Comparison of ENCODE assay signal across 13 cellular contexts in the genomic region with DNA sequence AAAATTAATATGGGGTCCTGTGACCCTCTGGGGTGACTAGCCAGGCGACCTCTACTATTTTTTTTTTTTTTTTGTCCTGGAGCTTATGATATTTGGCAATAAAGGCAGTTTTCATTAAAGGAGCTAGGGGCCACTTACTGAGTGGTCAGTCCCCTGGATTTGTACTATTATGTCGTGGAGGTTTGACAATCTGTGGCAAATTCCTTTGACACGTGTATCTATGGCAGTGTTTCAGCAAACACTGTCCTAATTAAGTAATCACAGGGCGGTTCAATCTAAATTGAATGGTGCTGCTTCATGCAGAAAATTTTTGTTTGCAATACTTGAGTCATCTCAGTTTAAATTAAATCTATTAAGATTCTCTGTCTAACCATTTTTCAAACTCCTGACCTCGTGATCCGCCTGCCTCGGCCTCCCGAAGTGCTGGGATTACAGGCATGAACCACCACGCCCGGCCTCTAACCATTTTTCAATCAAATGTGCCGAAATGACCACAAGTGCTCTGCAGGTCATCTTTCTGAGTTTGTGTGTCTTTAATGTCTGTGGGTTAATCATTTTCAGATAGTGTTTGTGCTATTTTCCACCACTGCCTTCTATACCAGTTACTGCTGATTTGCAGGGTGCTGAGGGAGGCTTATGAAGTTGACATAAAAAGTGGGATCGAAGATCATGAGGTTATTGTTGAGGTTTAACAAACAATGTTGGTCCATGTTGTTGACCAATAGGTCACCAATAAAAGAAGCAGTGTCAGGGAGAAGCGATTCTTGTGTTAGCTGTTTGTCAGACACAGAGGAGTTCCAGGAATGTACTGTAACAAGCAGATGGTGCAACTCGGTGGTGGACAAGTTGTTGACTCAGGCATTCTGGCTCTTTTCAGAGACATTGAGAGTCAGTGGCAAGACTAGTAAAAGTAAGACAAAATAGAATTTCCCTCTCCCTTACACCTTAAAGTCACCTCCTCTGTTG. TPM values are rescaled to one million over a fixed set of nuclear protein-coding genes. Genes with fewer than 3 reads are reported as not detected.
DNase-seq lines count a peak whose midpoint lies in the region; ATAC-seq, FAIRE-seq and TF ChIP-seq lines count a peak whose summit lies in the region.
"Had no signal": no experiment of that assay in that cellular context is flagged by ENCODE, and none has a peak within 500 bp of the region (broad histone marks: within the 10 kb centered on the region; RNA-seq: fewer than 3 reads in every experiment).

No MANE protein-coding gene starts in this region.

- WGBS in mesenchymal stem cell: 77% methylated on average over 12 of the region's 14 CpGs

- H3K9me3 ChIP-seq in mesenchymal stem cell (ENCODE audit: control insufficient read depth, low read length) (no peaks in the 10 kb centered on the region), neural progenitor cell (ENCODE audit: low read depth) (no peaks in the 10 kb centered on the region)
- H3K9me3 ChIP-seq: esophagus muscularis mucosa had no signal

- H3K36me3 Mint-ChIP-seq in activated naive CD8-positive, alpha-beta T cell treated with anti-CD3 and anti-CD28 coated beads, Interleukin-2, amount 50 U/mL, for 24 hours (ENCODE audit: low read depth): no peaks in the 10 kb centered on the region
- no peaks in the 10 kb centered on the region for H3K36me3 Mint-ChIP-seq in neural progenitor cell

- no peaks in the 10 kb centered on the region for H3F3A ChIP-seq in neural progenitor cell (ENCODE audit: low read depth)

- H2BK120ac ChIP-seq in mesenchymal stem cell (ENCODE audit: low read depth, low read length): no peak overlapping the region

- peak; percentile 97 for DNase-seq in AG09309 (ENCODE audit: low read depth)
- peak; percentile 77 for DNase-seq in LHCN-M2 (ENCODE audit: low read depth)
- peak; percentile 90 for DNase-seq in mesenchymal stem cell
- no peak for DNase-seq in activated naive CD8-positive, alpha-beta T cell treated with anti-CD3 and anti-CD28 coated beads, Interleukin-2, amount 50 U/mL, for 24 hours
- no peak for DNase-seq in DMS79 treated with DMSO at 0.1 percent for 48 hours (lab: John Stamatoyannopoulos, UW)
- no peak for DNase-seq in neural progenitor cell (ENCODE audit: low spot score)
- DNase-seq in stimulated activated CD4-positive, alpha-beta T cell treated with anti-CD3 and anti-CD28 coated beads, Interleukin-2, amount 100 ng/mL, for 24 hours: no peak
- DNase-seq: aorta, NCI-H146, T-helper 9 cell had no signal

- no peak overlapping the region for H4K8ac ChIP-seq in mesenchymal stem cell (ENCODE audit: low read length)

- no peak overlapping the region for H2BK12ac ChIP-seq in mesenchymal stem cell (ENCODE audit: low read length in 2 of 2)

- H3K9ac ChIP-seq in mesenchymal stem cell (ENCODE audit: low read length): no peak overlapping the region
- no peak overlapping the region for H3K9ac ChIP-seq in neural progenitor cell

- H2AFZ ChIP-seq in mesenchymal stem cell (ENCODE audit: low read depth, low read length) (no peak overlapping the region), neural progenitor cell (replicated peaks) (no peak overlapping the region)

- no peak overlapping the region for H3K23ac ChIP-seq in mesenchymal stem cell (ENCODE audit: low read length in 2 of 2)

- no peaks in the 10 kb centered on the region for H3K79me1 ChIP-seq in mesenchymal stem cell (replicated peaks; ENCODE audit: low read length, poor library complexity, severe bottlenecking)

- peaks cover 5% of the 10 kb centered on the region for H3K4me1 ChIP-seq in mesenchymal stem cell (ENCODE audit: control insufficient read depth, insufficient read depth, low read depth, low read length)
- H3K4me1 ChIP-seq in neural progenitor cell: no peaks in the 10 kb centered on the region
- H3K4me1 ChIP-seq: esophagus muscularis mucosa had no signal

- H3K79me2 ChIP-seq in neural progenitor cell (ENCODE audit: low read depth): no peaks in the 10 kb centered on the region

- H4K91ac ChIP-seq in mesenchymal stem cell (ENCODE audit: low read length): no peak overlapping the region

- no peaks in the 10 kb centered on the region for H3K4me1 Mint-ChIP-seq in activated naive CD8-positive, alpha-beta T cell treated with anti-CD3 and anti-CD28 coated beads, Interleukin-2, amount 50 U/mL, for 24 hours
- H3K4me1 Mint-ChIP-seq in neural progenitor cell: no peaks in the 10 kb centered on the region

- no peaks in the 10 kb centered on the region for H3K9me3 Mint-ChIP-seq in activated naive CD8-positive, alpha-beta T cell treated with anti-CD3 and anti-CD28 coated beads, Interleukin-2, amount 50 U/mL, for 24 hours
- no peaks in the 10 kb centered on the region for H3K9me3 Mint-ChIP-seq in neural progenitor cell

- H3K36me3 ChIP-seq in mesenchymal stem cell (ENCODE audit: control insufficient read depth in 1 of 2, insufficient read depth in 2 of 2, low read depth in 1 of 2, low read length in 2 of 2) (no peaks in the 10 kb centered on the region), neural progenitor cell (no peaks in the 10 kb centered on the region)
- H3K36me3 ChIP-seq: esophagus muscularis mucosa had no signal

- TF ChIP-seq CTCF in AG09309 (IDR thresholded peaks at IDR 0.05; ENCODE audit: control insufficient read depth, insufficient read depth, low read depth, low read length, missing control alignments) (no peak), neural progenitor cell (IDR thresholded peaks at IDR 0.05) (no peak)

- H2AK5ac ChIP-seq in mesenchymal stem cell (ENCODE audit: low read length, severe bottlenecking): peak overlapping the region; percentile 88

- H3K4me3 ChIP-seq in AG09309 (ENCODE audit: control insufficient read depth, low read depth, low read length) (no peak overlapping the region), mesenchymal stem cell (ENCODE audit: insufficient read depth in 1 of 2, low read depth in 1 of 2, low read length in 2 of 2) (peak overlapping the region in 1 of 2 experiments; percentile 3), neural progenitor cell (no peak overlapping the region)
- H3K4me3 ChIP-seq: esophagus muscularis mucosa, GM12878 had no signal

- ATAC-seq in activated naive CD8-positive, alpha-beta T cell treated with anti-CD3 and anti-CD28 coated beads, Interleukin-2, amount 50 U/mL, for 24 hours: no peak
- ATAC-seq: GM12878 had no signal

- H2BK15ac ChIP-seq in mesenchymal stem cell (ENCODE audit: low read depth, poor library complexity, severe bottlenecking): no peak overlapping the region

- H3K14ac ChIP-seq in mesenchymal stem cell (ENCODE audit: low read length in 2 of 2): no peak overlapping the region

- FAIRE-seq in endometrium (lab: Jason Lieb, UNC): peak; percentile 35
- FAIRE-seq: GM12878 had no signal

- no peak overlapping the region for H3K4ac ChIP-seq in mesenchymal stem cell (ENCODE audit: low read depth in 1 of 2, low read length in 2 of 2)

- H3K27ac Mint-ChIP-seq in activated naive CD8-positive, alpha-beta T cell treated with anti-CD3 and anti-CD28 coated beads, Interleukin-2, amount 50 U/mL, for 24 hours: no peak overlapping the region
- no peak overlapping the region for H3K27ac Mint-ChIP-seq in neural progenitor cell

- H3K4me2 ChIP-seq in mesenchymal stem cell (ENCODE audit: low read length, poor library complexity, severe bottlenecking) (no peak overlapping the region), neural progenitor cell (no peak overlapping the region)

- no peak overlapping the region for H3K4me3 Mint-ChIP-seq in activated naive CD8-positive, alpha-beta T cell treated with anti-CD3 and anti-CD28 coated beads, Interleukin-2, amount 50 U/mL, for 24 hours
- no peak overlapping the region for H3K4me3 Mint-ChIP-seq in neural progenitor cell

- H3K27me3 Mint-ChIP-seq in activated naive CD8-positive, alpha-beta T cell treated with anti-CD3 and anti-CD28 coated beads, Interleukin-2, amount 50 U/mL, for 24 hours: peaks cover 23% of the 10 kb centered on the region
- peaks cover 3% of the 10 kb centered on the region for H3K27me3 Mint-ChIP-seq in neural progenitor cell (ENCODE audit: insufficient read depth, low read depth)

- H4K20me1 ChIP-seq in neural progenitor cell (ENCODE audit: low read depth): no peaks in the 10 kb centered on the region

- no peak overlapping the region for H3K18ac ChIP-seq in mesenchymal stem cell (ENCODE audit: low read depth in 1 of 2, low read length in 2 of 2)

- H2BK5ac ChIP-seq in mesenchymal stem cell (ENCODE audit: low read depth, low read length, poor library complexity, severe bottlenecking): peak overlapping the region; percentile 93

- H3K27me3 ChIP-seq in mesenchymal stem cell (ENCODE audit: control insufficient read depth in 1 of 2, insufficient read depth in 1 of 2, low read length in 2 of 2) (no peaks in the 10 kb centered on the region), neural progenitor cell (no peaks in the 10 kb centered on the region)
- H3K27me3 ChIP-seq: esophagus muscularis mucosa had no signal

- H3K27ac ChIP-seq in mesenchymal stem cell (ENCODE audit: low read length, poor library complexity, severe bottlenecking) (peak overlapping the region; percentile 98), neural progenitor cell (no peak overlapping the region)
- H3K27ac ChIP-seq: esophagus muscularis mucosa had no signal

RNA-seq across cellular contexts. Expression of gene SLC2A2, which starts 18.6 kb away (rescaled TPM):
- total RNA-seq in LHCN-M2 (2014; rRNA removed) (not detected in 2 replicates), neural progenitor cell (ENCODE audit: low replicate concordance) (not detected in 2 replicates)
- polyA plus RNA-seq in LHCN-M2 (2012): not detected
- polyA plus RNA-seq in mesenchymal stem cell (2013, experiment 1 of 2): not detected
- not detected for polyA plus RNA-seq in mesenchymal stem cell (2013, experiment 2 of 2)
- total RNA-seq: aorta, esophagus muscularis mucosa had no signal

Comparison
In these comparisons a context has a peak if more than half of its experiments do, and no peak if none do; other contexts are left out.
1. DNase-seq: peak in AG09309 (single experiment), LHCN-M2 (single experiment) and mesenchymal stem cell (single experiment); none in activated naive CD8-positive, alpha-beta T cell treated with anti-CD3 and anti-CD28 coated beads, Interleukin-2, amount 50 U/mL, for 24 hours (single experiment), DMS79 treated with DMSO at 0.1 percent for 48 hours (single experiment), neural progenitor cell (single experiment) and stimulated activated CD4-positive, alpha-beta T cell treated with anti-CD3 and anti-CD28 coated beads, Interleukin-2, amount 100 ng/mL, for 24 hours (0 of 2).